2 cellular contexts compared by ENCODE assay signal in genomic region chr19:7823902-7824301, GRCh38.
TF ChIP-seq lines count a peak whose summit lies in the region.

No MANE protein-coding gene starts in this region.

TF ChIP-seq in HepG2, 621 proteins besides CTCF, POLR2A, EP300 and RAD21:
- TF ChIP-seq ZNF264 (CRISPR knock-in tag; IDR thresholded peaks at IDR 0.05) (no peak), ZNF121 (CRISPR knock-in tag; IDR thresholded peaks at IDR 0.05) (peak; percentile 87), CHD4 (IDR thresholded peaks at IDR 0.05; ENCODE audit: borderline replicate concordance, low read length) (no peak), BCL3 (CRISPR knock-in tag; IDR thresholded peaks at IDR 0.05) (no peak)

TF ChIP-seq in WTC11, 78 proteins besides CTCF, POLR2A, EP300 and RAD21:
- TF ChIP-seq NFE2L1 (CRISPR knock-in tag; IDR thresholded peaks at IDR 0.05) (no peak), ZNF121 (CRISPR knock-in tag; IDR thresholded peaks at IDR 0.05) (peak; percentile 93)
TF ChIP-seq in WTC11: peak in this region for 1.
